In the genomic region with DNA sequence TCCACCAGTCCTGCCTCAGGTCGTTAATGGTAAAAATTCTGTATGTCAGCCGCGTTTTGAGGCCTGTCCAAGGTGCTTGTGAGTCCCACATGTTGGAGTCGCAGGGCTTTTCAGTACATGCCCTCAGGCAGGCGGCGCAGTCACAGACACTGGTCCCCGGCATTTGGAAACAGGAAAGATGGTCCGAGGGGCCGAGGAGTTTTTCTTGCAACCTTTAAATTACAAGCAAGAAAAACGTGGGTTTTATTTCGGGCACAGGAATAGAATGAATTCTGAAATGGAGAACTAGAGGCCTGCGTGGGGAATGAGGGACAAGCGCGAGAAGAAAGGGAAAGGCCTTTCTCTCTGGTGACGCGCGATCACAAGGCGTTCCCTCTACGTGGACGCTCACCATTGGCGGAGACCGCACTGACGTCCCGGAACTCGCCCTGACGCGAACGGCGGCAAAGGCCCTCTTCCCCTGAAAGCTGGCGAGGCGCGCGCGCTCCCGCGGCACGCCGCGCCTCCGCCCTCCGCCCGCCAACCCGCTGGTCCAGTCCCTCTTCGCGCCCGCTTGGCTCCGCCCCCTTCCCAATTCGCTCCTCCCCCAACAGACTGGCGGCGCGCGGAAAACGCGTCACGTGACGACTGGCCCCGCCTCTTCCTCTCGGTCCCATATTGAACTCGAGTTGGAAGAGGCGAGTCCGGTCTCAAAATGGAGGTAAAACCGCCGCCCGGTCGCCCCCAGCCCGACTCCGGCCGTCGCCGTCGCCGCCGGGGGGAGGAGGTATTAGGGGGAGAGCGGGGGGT, we compare ENCODE assay signal across 1 cellular context.
TF ChIP-seq lines count a peak whose summit lies in the region.

HNRNPA3 (plus strand) TSS at position 689 of the 789 bp plus-strand sequence; CDS start at position 695, 6 bp downstream.

TF ChIP-seq in HepG2, 621 proteins besides CTCF, POLR2A, EP300 and RAD21 (continued from another document and continues in another):
- TF ChIP-seq, protein P1, sequence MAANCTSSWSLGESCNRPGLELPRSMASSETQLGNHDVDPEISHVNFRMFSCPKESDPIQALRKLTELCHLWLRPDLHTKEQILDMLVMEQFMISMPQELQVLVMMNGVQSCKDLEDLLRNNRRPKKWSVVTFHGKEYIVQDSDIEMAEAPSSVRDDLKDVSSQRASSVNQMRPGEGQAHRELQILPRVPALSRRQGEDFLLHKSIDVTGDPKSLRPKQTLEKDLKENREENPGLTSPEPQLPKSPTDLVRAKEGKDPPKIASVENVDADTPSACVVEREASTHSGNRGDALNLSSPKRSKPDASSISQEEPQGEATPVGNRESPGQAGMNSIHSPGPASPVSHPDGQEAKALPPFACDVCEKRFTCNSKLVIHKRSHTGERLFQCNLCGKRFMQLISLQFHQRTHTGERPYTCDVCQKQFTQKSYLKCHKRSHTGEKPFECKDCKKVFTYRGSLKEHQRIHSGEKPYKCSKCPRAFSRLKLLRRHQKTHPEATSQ (CRISPR knock-in tag; IDR thresholded peaks at IDR 0.05; ENCODE audit: borderline replicate concordance): peak; percentile 73; the same call in 1 of the 2 replicates
- peak; percentile 57; the same call in 1 of the 2 replicates for TF ChIP-seq ELF1 (CRISPR knock-in tag; IDR thresholded peaks at IDR 0.05)
- TF ChIP-seq, protein P2, sequence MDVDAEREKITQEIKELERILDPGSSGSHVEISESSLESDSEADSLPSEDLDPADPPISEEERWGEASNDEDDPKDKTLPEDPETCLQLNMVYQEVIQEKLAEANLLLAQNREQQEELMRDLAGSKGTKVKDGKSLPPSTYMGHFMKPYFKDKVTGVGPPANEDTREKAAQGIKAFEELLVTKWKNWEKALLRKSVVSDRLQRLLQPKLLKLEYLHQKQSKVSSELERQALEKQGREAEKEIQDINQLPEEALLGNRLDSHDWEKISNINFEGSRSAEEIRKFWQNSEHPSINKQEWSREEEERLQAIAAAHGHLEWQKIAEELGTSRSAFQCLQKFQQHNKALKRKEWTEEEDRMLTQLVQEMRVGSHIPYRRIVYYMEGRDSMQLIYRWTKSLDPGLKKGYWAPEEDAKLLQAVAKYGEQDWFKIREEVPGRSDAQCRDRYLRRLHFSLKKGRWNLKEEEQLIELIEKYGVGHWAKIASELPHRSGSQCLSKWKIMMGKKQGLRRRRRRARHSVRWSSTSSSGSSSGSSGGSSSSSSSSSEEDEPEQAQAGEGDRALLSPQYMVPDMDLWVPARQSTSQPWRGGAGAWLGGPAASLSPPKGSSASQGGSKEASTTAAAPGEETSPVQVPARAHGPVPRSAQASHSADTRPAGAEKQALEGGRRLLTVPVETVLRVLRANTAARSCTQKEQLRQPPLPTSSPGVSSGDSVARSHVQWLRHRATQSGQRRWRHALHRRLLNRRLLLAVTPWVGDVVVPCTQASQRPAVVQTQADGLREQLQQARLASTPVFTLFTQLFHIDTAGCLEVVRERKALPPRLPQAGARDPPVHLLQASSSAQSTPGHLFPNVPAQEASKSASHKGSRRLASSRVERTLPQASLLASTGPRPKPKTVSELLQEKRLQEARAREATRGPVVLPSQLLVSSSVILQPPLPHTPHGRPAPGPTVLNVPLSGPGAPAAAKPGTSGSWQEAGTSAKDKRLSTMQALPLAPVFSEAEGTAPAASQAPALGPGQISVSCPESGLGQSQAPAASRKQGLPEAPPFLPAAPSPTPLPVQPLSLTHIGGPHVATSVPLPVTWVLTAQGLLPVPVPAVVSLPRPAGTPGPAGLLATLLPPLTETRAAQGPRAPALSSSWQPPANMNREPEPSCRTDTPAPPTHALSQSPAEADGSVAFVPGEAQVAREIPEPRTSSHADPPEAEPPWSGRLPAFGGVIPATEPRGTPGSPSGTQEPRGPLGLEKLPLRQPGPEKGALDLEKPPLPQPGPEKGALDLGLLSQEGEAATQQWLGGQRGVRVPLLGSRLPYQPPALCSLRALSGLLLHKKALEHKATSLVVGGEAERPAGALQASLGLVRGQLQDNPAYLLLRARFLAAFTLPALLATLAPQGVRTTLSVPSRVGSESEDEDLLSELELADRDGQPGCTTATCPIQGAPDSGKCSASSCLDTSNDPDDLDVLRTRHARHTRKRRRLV (CRISPR knock-in tag; IDR thresholded peaks at IDR 0.05): peak; percentile 56; the same call in 1 of the 2 replicates
- peak; percentile 95 for TF ChIP-seq TFDP2 (CRISPR knock-in tag; IDR thresholded peaks at IDR 0.05)
- TF ChIP-seq HDAC1 (CRISPR knock-in tag; IDR thresholded peaks at IDR 0.05): peak; percentile 63; the same call in 1 of the 2 replicates
- TF ChIP-seq, protein P3, sequence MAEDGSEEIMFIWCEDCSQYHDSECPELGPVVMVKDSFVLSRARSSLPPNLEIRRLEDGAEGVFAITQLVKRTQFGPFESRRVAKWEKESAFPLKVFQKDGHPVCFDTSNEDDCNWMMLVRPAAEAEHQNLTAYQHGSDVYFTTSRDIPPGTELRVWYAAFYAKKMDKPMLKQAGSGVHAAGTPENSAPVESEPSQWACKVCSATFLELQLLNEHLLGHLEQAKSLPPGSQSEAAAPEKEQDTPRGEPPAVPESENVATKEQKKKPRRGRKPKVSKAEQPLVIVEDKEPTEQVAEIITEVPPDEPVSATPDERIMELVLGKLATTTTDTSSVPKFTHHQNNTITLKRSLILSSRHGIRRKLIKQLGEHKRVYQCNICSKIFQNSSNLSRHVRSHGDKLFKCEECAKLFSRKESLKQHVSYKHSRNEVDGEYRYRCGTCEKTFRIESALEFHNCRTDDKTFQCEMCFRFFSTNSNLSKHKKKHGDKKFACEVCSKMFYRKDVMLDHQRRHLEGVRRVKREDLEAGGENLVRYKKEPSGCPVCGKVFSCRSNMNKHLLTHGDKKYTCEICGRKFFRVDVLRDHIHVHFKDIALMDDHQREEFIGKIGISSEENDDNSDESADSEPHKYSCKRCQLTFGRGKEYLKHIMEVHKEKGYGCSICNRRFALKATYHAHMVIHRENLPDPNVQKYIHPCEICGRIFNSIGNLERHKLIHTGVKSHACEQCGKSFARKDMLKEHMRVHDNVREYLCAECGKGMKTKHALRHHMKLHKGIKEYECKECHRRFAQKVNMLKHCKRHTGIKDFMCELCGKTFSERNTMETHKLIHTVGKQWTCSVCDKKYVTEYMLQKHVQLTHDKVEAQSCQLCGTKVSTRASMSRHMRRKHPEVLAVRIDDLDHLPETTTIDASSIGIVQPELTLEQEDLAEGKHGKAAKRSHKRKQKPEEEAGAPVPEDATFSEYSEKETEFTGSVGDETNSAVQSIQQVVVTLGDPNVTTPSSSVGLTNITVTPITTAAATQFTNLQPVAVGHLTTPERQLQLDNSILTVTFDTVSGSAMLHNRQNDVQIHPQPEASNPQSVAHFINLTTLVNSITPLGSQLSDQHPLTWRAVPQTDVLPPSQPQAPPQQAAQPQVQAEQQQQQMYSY (CRISPR knock-in tag; IDR thresholded peaks at IDR 0.05): peak; percentile 40; the same call in 1 of the 2 replicates
- TF ChIP-seq, protein P4, sequence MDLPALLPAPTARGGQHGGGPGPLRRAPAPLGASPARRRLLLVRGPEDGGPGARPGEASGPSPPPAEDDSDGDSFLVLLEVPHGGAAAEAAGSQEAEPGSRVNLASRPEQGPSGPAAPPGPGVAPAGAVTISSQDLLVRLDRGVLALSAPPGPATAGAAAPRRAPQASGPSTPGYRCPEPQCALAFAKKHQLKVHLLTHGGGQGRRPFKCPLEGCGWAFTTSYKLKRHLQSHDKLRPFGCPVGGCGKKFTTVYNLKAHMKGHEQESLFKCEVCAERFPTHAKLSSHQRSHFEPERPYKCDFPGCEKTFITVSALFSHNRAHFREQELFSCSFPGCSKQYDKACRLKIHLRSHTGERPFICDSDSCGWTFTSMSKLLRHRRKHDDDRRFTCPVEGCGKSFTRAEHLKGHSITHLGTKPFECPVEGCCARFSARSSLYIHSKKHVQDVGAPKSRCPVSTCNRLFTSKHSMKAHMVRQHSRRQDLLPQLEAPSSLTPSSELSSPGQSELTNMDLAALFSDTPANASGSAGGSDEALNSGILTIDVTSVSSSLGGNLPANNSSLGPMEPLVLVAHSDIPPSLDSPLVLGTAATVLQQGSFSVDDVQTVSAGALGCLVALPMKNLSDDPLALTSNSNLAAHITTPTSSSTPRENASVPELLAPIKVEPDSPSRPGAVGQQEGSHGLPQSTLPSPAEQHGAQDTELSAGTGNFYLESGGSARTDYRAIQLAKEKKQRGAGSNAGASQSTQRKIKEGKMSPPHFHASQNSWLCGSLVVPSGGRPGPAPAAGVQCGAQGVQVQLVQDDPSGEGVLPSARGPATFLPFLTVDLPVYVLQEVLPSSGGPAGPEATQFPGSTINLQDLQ (CRISPR knock-in tag; IDR thresholded peaks at IDR 0.05): no peak; the same call in 1 of the 2 replicates
- peak; percentile 87 for TF ChIP-seq ZNF772 (CRISPR knock-in tag; IDR thresholded peaks at IDR 0.05)
- TF ChIP-seq ZNF800 (CRISPR knock-in tag; IDR thresholded peaks at IDR 0.05): peak; percentile 23; the same call in 1 of the 2 replicates
- TF ChIP-seq, protein P5, sequence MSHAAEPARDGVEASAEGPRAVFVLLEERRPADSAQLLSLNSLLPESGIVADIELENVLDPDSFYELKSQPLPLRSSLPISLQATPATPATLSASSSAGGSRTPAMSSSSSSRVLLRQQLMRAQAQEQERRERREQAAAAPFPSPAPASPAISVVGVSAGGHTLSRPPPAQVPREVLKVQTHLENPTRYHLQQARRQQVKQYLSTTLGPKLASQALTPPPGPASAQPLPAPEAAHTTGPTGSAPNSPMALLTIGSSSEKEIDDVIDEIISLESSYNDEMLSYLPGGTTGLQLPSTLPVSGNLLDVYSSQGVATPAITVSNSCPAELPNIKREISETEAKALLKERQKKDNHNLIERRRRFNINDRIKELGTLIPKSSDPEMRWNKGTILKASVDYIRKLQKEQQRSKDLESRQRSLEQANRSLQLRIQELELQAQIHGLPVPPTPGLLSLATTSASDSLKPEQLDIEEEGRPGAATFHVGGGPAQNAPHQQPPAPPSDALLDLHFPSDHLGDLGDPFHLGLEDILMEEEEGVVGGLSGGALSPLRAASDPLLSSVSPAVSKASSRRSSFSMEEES (CRISPR knock-in tag; IDR thresholded peaks at IDR 0.05): no peak; the same call in 1 of the 2 replicates
- TF ChIP-seq HNF4A (CRISPR knock-in tag; IDR thresholded peaks at IDR 0.05): no peak
- peak; percentile 28; the same call in 1 of the 2 replicates for TF ChIP-seq HMGXB3 (CRISPR knock-in tag; IDR thresholded peaks at IDR 0.05; ENCODE audit: borderline replicate concordance)
- no peak for TF ChIP-seq LRRFIP1 (CRISPR knock-in tag; conservative IDR thresholded peaks at IDR 0.05)
- no peak for TF ChIP-seq ZNF260 (CRISPR knock-in tag; IDR thresholded peaks at IDR 0.05; ENCODE audit: borderline replicate concordance, low read depth)
- TF ChIP-seq HOXA5 (CRISPR knock-in tag; IDR thresholded peaks at IDR 0.05): peak; percentile 69; the same call in 1 of the 2 replicates
- no peak for TF ChIP-seq NFE2L2 (IDR thresholded peaks at IDR 0.05; ENCODE audit: low read length)
